In the genomic region with DNA sequence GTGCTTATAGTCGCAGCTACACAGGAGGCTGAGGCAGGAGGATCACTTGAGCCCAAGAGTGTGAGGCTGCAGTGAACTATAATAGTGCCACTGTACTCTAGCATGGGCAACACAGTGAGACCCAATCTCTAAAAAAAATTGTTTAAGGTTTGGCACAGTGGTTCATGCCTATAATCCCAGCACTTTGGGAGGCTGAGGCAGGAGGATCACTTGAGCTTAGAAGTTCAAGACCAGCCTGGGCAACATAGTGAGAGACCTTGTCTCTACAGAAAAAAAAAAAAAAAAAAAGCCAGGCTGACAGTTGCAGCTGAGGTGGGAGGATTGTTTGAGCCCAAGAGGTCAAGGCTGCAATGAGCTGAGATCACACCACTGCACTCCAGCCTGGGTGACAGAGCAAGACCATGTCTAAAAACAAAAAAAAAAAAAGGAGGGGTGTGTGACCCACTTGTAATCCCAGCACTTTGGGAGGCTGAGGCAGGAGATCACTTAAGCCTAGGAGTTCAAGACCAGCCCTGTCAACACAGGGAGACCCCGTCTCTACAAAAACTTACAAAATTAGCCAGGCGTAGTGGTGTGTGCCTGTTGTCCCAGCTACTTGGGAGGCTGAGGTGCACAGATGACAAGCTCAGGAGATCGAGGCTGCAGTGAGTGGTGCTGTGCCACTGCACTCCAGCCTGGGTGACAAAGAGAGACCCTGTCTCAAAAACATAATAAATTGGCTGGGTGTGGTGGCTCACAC, we compare ENCODE assay signal across 3 cellular contexts.
A peak's percentile ranks its signal among the peaks of the same experiment; 100 is the strongest.
TF ChIP-seq lines count a peak whose summit lies in the region.

No MANE protein-coding gene starts in this region.

TF ChIP-seq in HEK293, 187 proteins besides CTCF, POLR2A, EP300 and RAD21:
- peak; percentile 52; the same call in 1 of the 2 replicates for TF ChIP-seq PRDM10 (tag by site-specific recombination; IDR thresholded peaks at IDR 0.05)

TF ChIP-seq in WTC11, 78 proteins besides CTCF, POLR2A, EP300 and RAD21:
- TF ChIP-seq ZNF121 (CRISPR knock-in tag; IDR thresholded peaks at IDR 0.05) = 0 out of 2 replicates have a peak, but pooled peaks have one; percentile 4

TF ChIP-seq in HepG2, 621 proteins besides CTCF, POLR2A, EP300 and RAD21 (continues in another document):
- TF ChIP-seq, protein P1, sequence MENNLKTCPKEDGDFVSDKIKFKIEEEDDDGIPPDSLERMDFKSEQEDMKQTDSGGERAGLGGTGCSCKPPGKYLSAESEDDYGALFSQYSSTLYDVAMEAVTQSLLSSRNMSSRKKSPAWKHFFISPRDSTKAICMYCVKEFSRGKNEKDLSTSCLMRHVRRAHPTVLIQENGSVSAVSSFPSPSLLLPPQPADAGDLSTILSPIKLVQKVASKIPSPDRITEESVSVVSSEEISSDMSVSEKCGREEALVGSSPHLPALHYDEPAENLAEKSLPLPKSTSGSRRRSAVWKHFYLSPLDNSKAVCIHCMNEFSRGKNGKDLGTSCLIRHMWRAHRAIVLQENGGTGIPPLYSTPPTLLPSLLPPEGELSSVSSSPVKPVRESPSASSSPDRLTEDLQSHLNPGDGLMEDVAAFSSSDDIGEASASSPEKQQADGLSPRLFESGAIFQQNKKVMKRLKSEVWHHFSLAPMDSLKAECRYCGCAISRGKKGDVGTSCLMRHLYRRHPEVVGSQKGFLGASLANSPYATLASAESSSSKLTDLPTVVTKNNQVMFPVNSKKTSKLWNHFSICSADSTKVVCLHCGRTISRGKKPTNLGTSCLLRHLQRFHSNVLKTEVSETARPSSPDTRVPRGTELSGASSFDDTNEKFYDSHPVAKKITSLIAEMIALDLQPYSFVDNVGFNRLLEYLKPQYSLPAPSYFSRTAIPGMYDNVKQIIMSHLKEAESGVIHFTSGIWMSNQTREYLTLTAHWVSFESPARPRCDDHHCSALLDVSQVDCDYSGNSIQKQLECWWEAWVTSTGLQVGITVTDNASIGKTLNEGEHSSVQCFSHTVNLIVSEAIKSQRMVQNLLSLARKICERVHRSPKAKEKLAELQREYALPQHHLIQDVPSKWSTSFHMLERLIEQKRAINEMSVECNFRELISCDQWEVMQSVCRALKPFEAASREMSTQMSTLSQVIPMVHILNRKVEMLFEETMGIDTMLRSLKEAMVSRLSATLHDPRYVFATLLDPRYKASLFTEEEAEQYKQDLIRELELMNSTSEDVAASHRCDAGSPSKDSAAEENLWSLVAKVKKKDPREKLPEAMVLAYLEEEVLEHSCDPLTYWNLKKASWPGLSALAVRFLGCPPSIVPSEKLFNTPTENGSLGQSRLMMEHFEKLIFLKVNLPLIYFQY (CRISPR knock-in tag; IDR thresholded peaks at IDR 0.05; ENCODE audit: borderline replicate concordance) = peak; percentile 72; the same call in 1 of the 2 replicates
- TF ChIP-seq NR2F6 (IDR thresholded peaks at IDR 0.05) (peak; percentile 92), NR2F6 (CRISPR knock-in tag; IDR thresholded peaks at IDR 0.05) (peak; percentile 96), SALL1 (CRISPR knock-in tag; IDR thresholded peaks at IDR 0.05) (peak; percentile 61), BCL6 (CRISPR knock-in tag; IDR thresholded peaks at IDR 0.05) (peak; percentile 48; the same call in 1 of the 2 replicates), NR2C2 (CRISPR knock-in tag; IDR thresholded peaks at IDR 0.05; ENCODE audit: borderline replicate concordance) (peak; percentile 76), RARG (CRISPR knock-in tag; IDR thresholded peaks at IDR 0.05; ENCODE audit: low read depth) (peak; percentile 74; the same call in 1 of the 2 replicates), ZSCAN29 (CRISPR knock-in tag; conservative IDR thresholded peaks at IDR 0.05) (0 out of 2 replicates have a peak, but pooled peaks have one; percentile 43), SOX5 (CRISPR knock-in tag; IDR thresholded peaks at IDR 0.05; ENCODE audit: borderline replicate concordance) (peak; percentile 65; the same call in 1 of the 2 replicates), ARID4A (CRISPR knock-in tag; IDR thresholded peaks at IDR 0.05; ENCODE audit: borderline replicate concordance) (peak; percentile 48; the same call in 1 of the 2 replicates), HDAC2 (CRISPR knock-in tag; IDR thresholded peaks at IDR 0.05) (peak; percentile 70), ZNF788 (CRISPR knock-in tag; IDR thresholded peaks at IDR 0.05; ENCODE audit: borderline replicate concordance) (peak; percentile 25; the same call in 1 of the 2 replicates), ZNF430 (CRISPR knock-in tag; IDR thresholded peaks at IDR 0.05) (0 out of 2 replicates have a peak, but pooled peaks have one; percentile 49), PAX8 (CRISPR knock-in tag; IDR thresholded peaks at IDR 0.05; ENCODE audit: borderline replicate concordance) (0 out of 2 replicates have a peak, but pooled peaks have one; percentile 35), RXRA (CRISPR knock-in tag; IDR thresholded peaks at IDR 0.05) (peak; percentile 46; the same call in 1 of the 2 replicates), ATF2 (CRISPR knock-in tag; IDR thresholded peaks at IDR 0.05) (peak; percentile 71; the same call in 1 of the 2 replicates), TARDBP (CRISPR knock-in tag; IDR thresholded peaks at IDR 0.05) (peak; percentile 76), ZMYM2 (CRISPR knock-in tag; IDR thresholded peaks at IDR 0.05) (peak; percentile 98), ZNF362 (CRISPR knock-in tag; IDR thresholded peaks at IDR 0.05; ENCODE audit: borderline replicate concordance) (peak; percentile 99), ZNF350 (CRISPR knock-in tag; IDR thresholded peaks at IDR 0.05; ENCODE audit: borderline replicate concordance, low read depth) (peak; percentile 56; the same call in 1 of the 2 replicates), ZNF644 (CRISPR knock-in tag; IDR thresholded peaks at IDR 0.05; ENCODE audit: low read depth) (peak; percentile 69), MEIS1 (CRISPR knock-in tag; IDR thresholded peaks at IDR 0.05; ENCODE audit: borderline replicate concordance) (0 out of 2 replicates have a peak, but pooled peaks have one; percentile 10), ARNTL (CRISPR knock-in tag; IDR thresholded peaks at IDR 0.05) (peak; percentile 18; the same call in 1 of the 2 replicates), HNF4A (CRISPR knock-in tag; IDR thresholded peaks at IDR 0.05) (peak; percentile 65; the same call in 1 of the 2 replicates), KLF16 (CRISPR knock-in tag; IDR thresholded peaks at IDR 0.05) (0 out of 4 replicates have a peak, but pooled peaks of 1 of the 2 experiments have one; percentile 30), NR2F2 (IDR thresholded peaks at IDR 0.05; ENCODE audit: borderline replicate concordance, low read depth) (0 out of 2 replicates have a peak, but pooled peaks have one; percentile 50), ADNP (CRISPR knock-in tag; IDR thresholded peaks at IDR 0.05) (peak; percentile 70; the same call in 1 of the 2 replicates), ERF (CRISPR knock-in tag; IDR thresholded peaks at IDR 0.05) (peak; percentile 37; the same call in 1 of the 2 replicates), POGZ (CRISPR knock-in tag; IDR thresholded peaks at IDR 0.05) (peak; percentile 64), HNF1A (IDR thresholded peaks at IDR 0.05; ENCODE audit: low read depth) (0 out of 2 replicates have a peak, but pooled peaks have one; percentile 8), HNF1A (CRISPR knock-in tag; IDR thresholded peaks at IDR 0.05; ENCODE audit: borderline replicate concordance) (peak; percentile 55; the same call in 1 of the 2 replicates)
- TF ChIP-seq, protein P2, sequence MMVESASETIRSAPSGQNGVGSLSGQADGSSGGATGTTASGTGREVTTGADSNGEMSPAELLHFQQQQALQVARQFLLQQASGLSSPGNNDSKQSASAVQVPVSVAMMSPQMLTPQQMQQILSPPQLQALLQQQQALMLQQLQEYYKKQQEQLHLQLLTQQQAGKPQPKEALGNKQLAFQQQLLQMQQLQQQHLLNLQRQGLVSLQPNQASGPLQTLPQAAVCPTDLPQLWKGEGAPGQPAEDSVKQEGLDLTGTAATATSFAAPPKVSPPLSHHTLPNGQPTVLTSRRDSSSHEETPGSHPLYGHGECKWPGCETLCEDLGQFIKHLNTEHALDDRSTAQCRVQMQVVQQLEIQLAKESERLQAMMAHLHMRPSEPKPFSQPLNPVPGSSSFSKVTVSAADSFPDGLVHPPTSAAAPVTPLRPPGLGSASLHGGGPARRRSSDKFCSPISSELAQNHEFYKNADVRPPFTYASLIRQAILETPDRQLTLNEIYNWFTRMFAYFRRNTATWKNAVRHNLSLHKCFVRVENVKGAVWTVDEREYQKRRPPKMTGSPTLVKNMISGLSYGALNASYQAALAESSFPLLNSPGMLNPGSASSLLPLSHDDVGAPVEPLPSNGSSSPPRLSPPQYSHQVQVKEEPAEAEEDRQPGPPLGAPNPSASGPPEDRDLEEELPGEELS (CRISPR knock-in tag; IDR thresholded peaks at IDR 0.05) = peak; percentile 35; the same call in 1 of the 2 replicates
- TF ChIP-seq, protein P3, sequence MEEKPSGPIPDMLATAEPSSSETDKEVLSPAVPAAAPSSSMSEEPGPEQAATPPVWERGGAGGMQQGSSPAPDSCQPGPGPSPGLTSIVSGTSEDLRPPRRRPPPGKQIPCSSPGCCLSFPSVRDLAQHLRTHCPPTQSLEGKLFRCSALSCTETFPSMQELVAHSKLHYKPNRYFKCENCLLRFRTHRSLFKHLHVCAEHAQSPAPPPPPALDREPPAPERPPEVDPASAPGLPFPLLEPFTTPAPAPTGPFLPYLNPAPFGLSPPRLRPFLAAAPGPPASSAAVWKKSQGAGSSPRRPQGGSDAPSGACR (CRISPR knock-in tag; IDR thresholded peaks at IDR 0.05) = 0 out of 2 replicates have a peak, but pooled peaks have one; percentile 21
